1 cellular context compared by ENCODE assay signal in the genomic region with DNA sequence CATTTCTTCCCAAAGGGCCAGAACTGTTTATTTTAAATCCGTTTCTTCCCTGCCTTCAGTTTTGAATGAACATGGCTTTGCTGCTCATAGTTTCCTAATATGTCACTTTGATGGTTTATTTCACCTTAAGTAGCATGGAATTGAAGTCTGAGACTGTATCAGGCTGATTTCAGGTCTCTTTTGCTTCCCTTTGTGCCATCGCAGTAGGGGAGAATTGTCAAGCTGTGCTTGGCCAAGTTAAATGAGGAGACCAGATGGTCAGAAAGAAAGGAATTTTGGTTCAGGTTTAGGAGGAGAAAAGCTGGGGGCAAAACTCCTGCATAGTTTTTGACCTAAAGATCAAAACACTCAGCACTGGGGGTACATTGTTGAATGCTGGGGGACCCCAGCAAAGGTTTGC.
TF ChIP-seq lines count a peak whose summit lies in the region.

No MANE protein-coding gene starts in this region.

TF ChIP-seq in H1, 55 proteins besides CTCF, POLR2A, EP300 and RAD21:
- TF ChIP-seq TCF12 (IDR thresholded peaks at IDR 0.05; ENCODE audit: low read depth, low read length) = peak; percentile 91
- TF ChIP-seq, protein P1, sequence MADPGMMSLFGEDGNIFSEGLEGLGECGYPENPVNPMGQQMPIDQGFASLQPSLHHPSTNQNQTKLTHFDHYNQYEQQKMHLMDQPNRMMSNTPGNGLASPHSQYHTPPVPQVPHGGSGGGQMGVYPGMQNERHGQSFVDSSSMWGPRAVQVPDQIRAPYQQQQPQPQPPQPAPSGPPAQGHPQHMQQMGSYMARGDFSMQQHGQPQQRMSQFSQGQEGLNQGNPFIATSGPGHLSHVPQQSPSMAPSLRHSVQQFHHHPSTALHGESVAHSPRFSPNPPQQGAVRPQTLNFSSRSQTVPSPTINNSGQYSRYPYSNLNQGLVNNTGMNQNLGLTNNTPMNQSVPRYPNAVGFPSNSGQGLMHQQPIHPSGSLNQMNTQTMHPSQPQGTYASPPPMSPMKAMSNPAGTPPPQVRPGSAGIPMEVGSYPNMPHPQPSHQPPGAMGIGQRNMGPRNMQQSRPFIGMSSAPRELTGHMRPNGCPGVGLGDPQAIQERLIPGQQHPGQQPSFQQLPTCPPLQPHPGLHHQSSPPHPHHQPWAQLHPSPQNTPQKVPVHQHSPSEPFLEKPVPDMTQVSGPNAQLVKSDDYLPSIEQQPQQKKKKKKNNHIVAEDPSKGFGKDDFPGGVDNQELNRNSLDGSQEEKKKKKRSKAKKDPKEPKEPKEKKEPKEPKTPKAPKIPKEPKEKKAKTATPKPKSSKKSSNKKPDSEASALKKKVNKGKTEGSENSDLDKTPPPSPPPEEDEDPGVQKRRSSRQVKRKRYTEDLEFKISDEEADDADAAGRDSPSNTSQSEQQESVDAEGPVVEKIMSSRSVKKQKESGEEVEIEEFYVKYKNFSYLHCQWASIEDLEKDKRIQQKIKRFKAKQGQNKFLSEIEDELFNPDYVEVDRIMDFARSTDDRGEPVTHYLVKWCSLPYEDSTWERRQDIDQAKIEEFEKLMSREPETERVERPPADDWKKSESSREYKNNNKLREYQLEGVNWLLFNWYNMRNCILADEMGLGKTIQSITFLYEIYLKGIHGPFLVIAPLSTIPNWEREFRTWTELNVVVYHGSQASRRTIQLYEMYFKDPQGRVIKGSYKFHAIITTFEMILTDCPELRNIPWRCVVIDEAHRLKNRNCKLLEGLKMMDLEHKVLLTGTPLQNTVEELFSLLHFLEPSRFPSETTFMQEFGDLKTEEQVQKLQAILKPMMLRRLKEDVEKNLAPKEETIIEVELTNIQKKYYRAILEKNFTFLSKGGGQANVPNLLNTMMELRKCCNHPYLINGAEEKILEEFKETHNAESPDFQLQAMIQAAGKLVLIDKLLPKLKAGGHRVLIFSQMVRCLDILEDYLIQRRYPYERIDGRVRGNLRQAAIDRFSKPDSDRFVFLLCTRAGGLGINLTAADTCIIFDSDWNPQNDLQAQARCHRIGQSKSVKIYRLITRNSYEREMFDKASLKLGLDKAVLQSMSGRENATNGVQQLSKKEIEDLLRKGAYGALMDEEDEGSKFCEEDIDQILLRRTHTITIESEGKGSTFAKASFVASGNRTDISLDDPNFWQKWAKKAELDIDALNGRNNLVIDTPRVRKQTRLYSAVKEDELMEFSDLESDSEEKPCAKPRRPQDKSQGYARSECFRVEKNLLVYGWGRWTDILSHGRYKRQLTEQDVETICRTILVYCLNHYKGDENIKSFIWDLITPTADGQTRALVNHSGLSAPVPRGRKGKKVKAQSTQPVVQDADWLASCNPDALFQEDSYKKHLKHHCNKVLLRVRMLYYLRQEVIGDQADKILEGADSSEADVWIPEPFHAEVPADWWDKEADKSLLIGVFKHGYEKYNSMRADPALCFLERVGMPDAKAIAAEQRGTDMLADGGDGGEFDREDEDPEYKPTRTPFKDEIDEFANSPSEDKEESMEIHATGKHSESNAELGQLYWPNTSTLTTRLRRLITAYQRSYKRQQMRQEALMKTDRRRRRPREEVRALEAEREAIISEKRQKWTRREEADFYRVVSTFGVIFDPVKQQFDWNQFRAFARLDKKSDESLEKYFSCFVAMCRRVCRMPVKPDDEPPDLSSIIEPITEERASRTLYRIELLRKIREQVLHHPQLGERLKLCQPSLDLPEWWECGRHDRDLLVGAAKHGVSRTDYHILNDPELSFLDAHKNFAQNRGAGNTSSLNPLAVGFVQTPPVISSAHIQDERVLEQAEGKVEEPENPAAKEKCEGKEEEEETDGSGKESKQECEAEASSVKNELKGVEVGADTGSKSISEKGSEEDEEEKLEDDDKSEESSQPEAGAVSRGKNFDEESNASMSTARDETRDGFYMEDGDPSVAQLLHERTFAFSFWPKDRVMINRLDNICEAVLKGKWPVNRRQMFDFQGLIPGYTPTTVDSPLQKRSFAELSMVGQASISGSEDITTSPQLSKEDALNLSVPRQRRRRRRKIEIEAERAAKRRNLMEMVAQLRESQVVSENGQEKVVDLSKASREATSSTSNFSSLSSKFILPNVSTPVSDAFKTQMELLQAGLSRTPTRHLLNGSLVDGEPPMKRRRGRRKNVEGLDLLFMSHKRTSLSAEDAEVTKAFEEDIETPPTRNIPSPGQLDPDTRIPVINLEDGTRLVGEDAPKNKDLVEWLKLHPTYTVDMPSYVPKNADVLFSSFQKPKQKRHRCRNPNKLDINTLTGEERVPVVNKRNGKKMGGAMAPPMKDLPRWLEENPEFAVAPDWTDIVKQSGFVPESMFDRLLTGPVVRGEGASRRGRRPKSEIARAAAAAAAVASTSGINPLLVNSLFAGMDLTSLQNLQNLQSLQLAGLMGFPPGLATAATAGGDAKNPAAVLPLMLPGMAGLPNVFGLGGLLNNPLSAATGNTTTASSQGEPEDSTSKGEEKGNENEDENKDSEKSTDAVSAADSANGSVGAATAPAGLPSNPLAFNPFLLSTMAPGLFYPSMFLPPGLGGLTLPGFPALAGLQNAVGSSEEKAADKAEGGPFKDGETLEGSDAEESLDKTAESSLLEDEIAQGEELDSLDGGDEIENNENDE (IDR thresholded peaks at IDR 0.05; ENCODE audit: insufficient replicate concordance, low read length) = peak; percentile 18
- no peak for TF ChIP-seq RXRA (IDR thresholded peaks at IDR 0.05; ENCODE audit: insufficient read depth, low read depth, low read length)
- TF ChIP-seq EZH2 (IDR thresholded peaks at IDR 0.05; ENCODE audit: low read depth, low read length, severe bottlenecking) = no peak
- 0 out of 2 replicates have a peak, but pooled peaks have one; percentile 2 for TF ChIP-seq TEAD4 (IDR thresholded peaks at IDR 0.05; ENCODE audit: low read depth, low read length)
- no peak for TF ChIP-seq KDM4A (IDR thresholded peaks at IDR 0.05; ENCODE audit: low read depth, low read length, severe bottlenecking)
- TF ChIP-seq KDM1A (IDR thresholded peaks at IDR 0.05; ENCODE audit: borderline replicate concordance, low read length) = no peak
- TF ChIP-seq NRF1 (IDR thresholded peaks at IDR 0.05; ENCODE audit: low read depth, low read length) = no peak
- TF ChIP-seq SP1 (IDR thresholded peaks at IDR 0.05; ENCODE audit: low read depth, low read length) = no peak
- TF ChIP-seq CHD2 (IDR thresholded peaks at IDR 0.05; ENCODE audit: low read length) = no peak
